ENCODE assay signal across 14 cellular contexts in the genomic region with DNA sequence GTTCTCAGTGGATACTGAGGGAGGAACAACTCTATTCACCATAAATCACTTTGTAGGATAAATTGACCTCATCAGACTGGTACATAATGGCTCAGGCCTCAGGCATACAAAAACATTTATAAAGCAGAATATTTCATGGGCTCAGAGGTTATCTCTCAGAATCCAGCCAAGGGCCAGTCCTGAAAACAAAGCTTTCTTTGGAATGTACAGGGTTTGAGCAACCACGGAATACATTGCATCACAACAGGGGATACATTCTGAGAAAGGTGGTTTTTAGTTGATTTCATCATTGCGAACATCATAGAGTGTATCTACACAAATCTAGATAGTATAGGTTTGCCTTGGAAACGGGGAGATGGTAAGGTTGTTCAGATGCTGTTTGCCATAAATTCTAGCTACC.
"Had no signal": no experiment of that assay in that cellular context is flagged by ENCODE, and none has a peak within 500 bp of the region (broad histone marks: within the 10 kb centered on the region; RNA-seq: fewer than 3 reads in every experiment).

No MANE protein-coding gene starts in this region.

- H3K4me3 ChIP-seq: breast epithelium, esophagus squamous epithelium, skin epidermis, thoracic aorta, uterus had no signal

- ATAC-seq: stimulated activated naive CD8-positive, alpha-beta T cell treated with anti-CD3 and anti-CD28 coated beads, Interleukin-15, amount 100 ng/mL, for 72 hours had no signal

- H3K27me3 ChIP-seq: breast epithelium, esophagus squamous epithelium, uterus had no signal

- H3K36me3 ChIP-seq: breast epithelium, thoracic aorta, uterus, WERI-Rb-1 had no signal

- DNase-seq: activated CD4-positive, alpha-beta T cell treated with anti-CD3 and anti-CD28 coated beads, Interleukin-2, amount 10 ng/mL, durations not matched to agents 7 days and 5 days; activated CD8-positive, alpha-beta memory T cell treated with anti-CD3 and anti-CD28 coated beads for 24 hours; activated naive CD4-positive, alpha-beta T cell treated with anti-CD3 and anti-CD28 coated beads, Interleukin-2, amount 50 U/mL, for 16 hours; amniotic stem cell; esophagus squamous epithelium; kidney glomerular epithelial cell; stimulated activated CD4-positive, alpha-beta T cell treated with anti-CD3 and anti-CD28 coated beads, Interleukin-4, amount 100 ng/mL, for 4 hours; stimulated activated naive CD8-positive, alpha-beta T cell treated with anti-CD3 and anti-CD28 coated beads, Interleukin-15, amount 100 ng/mL, for 72 hours; uterus; WERI-Rb-1 had no signal

- H3K9me3 ChIP-seq: breast epithelium, esophagus squamous epithelium, thoracic aorta, uterus had no signal

- H3K27me3 Mint-ChIP-seq: activated CD4-positive, alpha-beta T cell treated with anti-CD3 and anti-CD28 coated beads, Interleukin-2, amount 10 ng/mL, durations not matched to agents 7 days and 5 days; stimulated activated naive CD8-positive, alpha-beta T cell treated with anti-CD3 and anti-CD28 coated beads, Interleukin-15, amount 100 ng/mL, for 72 hours had no signal

- H3K27ac ChIP-seq: breast epithelium, esophagus squamous epithelium, skin epidermis, thoracic aorta, uterus, WERI-Rb-1 had no signal

- H3K4me1 ChIP-seq: breast epithelium, esophagus squamous epithelium, uterus had no signal

- H3K27ac Mint-ChIP-seq: activated CD4-positive, alpha-beta T cell treated with anti-CD3 and anti-CD28 coated beads, Interleukin-2, amount 10 ng/mL, durations not matched to agents 7 days and 5 days; stimulated activated naive CD8-positive, alpha-beta T cell treated with anti-CD3 and anti-CD28 coated beads, Interleukin-15, amount 100 ng/mL, for 72 hours had no signal

- H3K9me3 Mint-ChIP-seq: activated CD4-positive, alpha-beta T cell treated with anti-CD3 and anti-CD28 coated beads, Interleukin-2, amount 10 ng/mL, durations not matched to agents 7 days and 5 days; neural crest cell; stimulated activated naive CD8-positive, alpha-beta T cell treated with anti-CD3 and anti-CD28 coated beads, Interleukin-15, amount 100 ng/mL, for 72 hours had no signal

- H3K4me3 Mint-ChIP-seq: activated CD4-positive, alpha-beta T cell treated with anti-CD3 and anti-CD28 coated beads, Interleukin-2, amount 10 ng/mL, durations not matched to agents 7 days and 5 days; neural crest cell; stimulated activated naive CD8-positive, alpha-beta T cell treated with anti-CD3 and anti-CD28 coated beads, Interleukin-15, amount 100 ng/mL, for 72 hours had no signal

- H3K4me1 Mint-ChIP-seq: neural crest cell; stimulated activated naive CD8-positive, alpha-beta T cell treated with anti-CD3 and anti-CD28 coated beads, Interleukin-15, amount 100 ng/mL, for 72 hours had no signal
